Comparison of ENCODE assay signal across 18 cellular contexts in genomic region chr2:143974262-143974661, GRCh38.
DNase-seq lines count a peak whose midpoint lies in the region; ATAC-seq and TF ChIP-seq lines count a peak whose summit lies in the region.
"Had no signal": no experiment of that assay in that cellular context is flagged by ENCODE, and none has a peak within 500 bp of the region (broad histone marks: within the 10 kb centered on the region; RNA-seq: fewer than 3 reads in every experiment).

No MANE protein-coding gene starts in this region.

- H3K4me3 Mint-ChIP-seq in HFFc6 = no peak overlapping the region
- H3K4me3 Mint-ChIP-seq: CD4-positive, alpha-beta memory T cell had no signal

- no peak for TF ChIP-seq CTCF in AG10803 (conservative IDR thresholded peaks at IDR 0.05; ENCODE audit: low read length)
- TF ChIP-seq CTCF in HFFc6 (IDR thresholded peaks at IDR 0.05) = no peak
- no peak for TF ChIP-seq CTCF in choroid plexus epithelial cell (conservative IDR thresholded peaks at IDR 0.05; ENCODE audit: low read depth, low read length)
- TF ChIP-seq CTCF in fibroblast of the aortic adventitia (IDR thresholded peaks at IDR 0.05; ENCODE audit: insufficient read depth, low read length) = no peak

- H3K4me3 ChIP-seq in AG10803 (ENCODE audit: low read length) (no peak overlapping the region), choroid plexus epithelial cell (ENCODE audit: low read depth, low read length) (no peak overlapping the region), fibroblast of the aortic adventitia (ENCODE audit: low read depth, low read length) (no peak overlapping the region)

- H3K36me3 Mint-ChIP-seq in HFFc6 (ENCODE audit: low read depth) = no peaks in the 10 kb centered on the region
- H3K36me3 Mint-ChIP-seq: CD4-positive, alpha-beta memory T cell had no signal

- no peaks in the 10 kb centered on the region for H3K4me1 Mint-ChIP-seq in HFFc6 (ENCODE audit: low read depth)
- H3K4me1 Mint-ChIP-seq: CD4-positive, alpha-beta memory T cell had no signal

- H3K9me3 Mint-ChIP-seq in HFFc6 = no peaks in the 10 kb centered on the region
- H3K9me3 Mint-ChIP-seq: CD4-positive, alpha-beta memory T cell had no signal

- no peak overlapping the region for H3K27ac Mint-ChIP-seq in HFFc6
- H3K27ac Mint-ChIP-seq: CD4-positive, alpha-beta memory T cell had no signal

- DNase-seq in AG10803 (ENCODE audit: low read depth) (peak; percentile 63), HFFc6 (peak; percentile 10), choroid plexus epithelial cell (ENCODE audit: low read depth) (peak; percentile 55), fibroblast of the aortic adventitia (ENCODE audit: low read depth) (peak; percentile 56), NCI-H2081 (lab: John Stamatoyannopoulos, UW) (no peak)
- DNase-seq in stimulated activated CD4-positive, alpha-beta T cell treated with anti-CD3 and anti-CD28 coated beads, Interleukin-12 subunit alpha, Interleukin-12 subunit beta, amount 100 ng/mL, for 4 hours = no peak
- DNase-seq: BE2C; CD4-positive, alpha-beta memory T cell; DMS79 treated with DMSO at 0.1 percent for 48 hours; KG1; NCI-H1092; NCI-H1694; NCI-H446; NCI-H774; Right ventricle myocardium superior had no signal

- H3K27me3 Mint-ChIP-seq in HFFc6 (ENCODE audit: insufficient read depth) = no peaks in the 10 kb centered on the region
- H3K27me3 Mint-ChIP-seq: CD4-positive, alpha-beta memory T cell had no signal

- ATAC-seq in GM21526 (IDR thresholded peaks at IDR 0.05; ENCODE audit: low FRiP score, unreplicated experiment) (no peak), GM18870 (IDR thresholded peaks at IDR 0.05; ENCODE audit: unreplicated experiment) (no peak)
- ATAC-seq: Panc1 had no signal

Comparison
In these comparisons a context has a peak if more than half of its experiments do, and no peak if none do; other contexts are left out.
1. DNase-seq: peak in AG10803 (single experiment), HFFc6 (single experiment), choroid plexus epithelial cell (single experiment) and fibroblast of the aortic adventitia (single experiment); none in stimulated activated CD4-positive, alpha-beta T cell treated with anti-CD3 and anti-CD28 coated beads, Interleukin-12 subunit alpha, Interleukin-12 subunit beta, amount 100 ng/mL, for 4 hours (single experiment) and NCI-H2081 (0 of 2).